Comparison of ENCODE assay signal across 11 cellular contexts in genomic region chr7:74305987-74306736, GRCh38. TPM values are rescaled to one million over a fixed set of nuclear protein-coding genes. Genes with fewer than 3 reads are reported as not detected.
A peak's percentile ranks its signal among the peaks of the same experiment; 100 is the strongest.
DNase-seq lines count a peak whose midpoint lies in the region; ATAC-seq, FAIRE-seq and TF ChIP-seq lines count a peak whose summit lies in the region.
"Had no signal": no experiment of that assay in that cellular context is flagged by ENCODE, and none has a peak within 500 bp of the region (broad histone marks: within the 10 kb centered on the region; RNA-seq: fewer than 3 reads in every experiment).

No MANE protein-coding gene starts in this region.

- intact Hi-C loops in body of pancreas (cut with DNase I) = no loop called here
- intact Hi-C loops in naive thymus-derived CD4-positive, alpha-beta T cell (cut with micrococcal nuclease) = loop anchor here in 1 of 2 donors (10.0 kb wide), 1 partner anchor 49 kb away; no protein-coding TSS in a partner anchor

- H3K27me3 ChIP-seq in HUES64 (ENCODE audit: insufficient read depth, low read length) (no peaks in the 10 kb centered on the region), body of pancreas (no peaks in the 10 kb centered on the region)
- no peaks in the 10 kb centered on the region for H3K27me3 ChIP-seq in naive thymus-derived CD4-positive, alpha-beta T cell (ENCODE audit: control insufficient read depth in 2 of 2, insufficient read depth in 2 of 2, low read length in 2 of 2)

- peak overlapping the region in 1 of 9 donors; percentile 31 for H3K27ac Mint-ChIP-seq in naive thymus-derived CD4-positive, alpha-beta T cell
- H3K27ac Mint-ChIP-seq: CD4-positive, CD25-positive, alpha-beta regulatory T cell had no signal

- no peak for ATAC-seq in body of pancreas
- ATAC-seq in naive thymus-derived CD4-positive, alpha-beta T cell = peak; percentile 44

- POLR2A ChIA-PET in naive thymus-derived CD4-positive, alpha-beta T cell (lab: Charles Lee) = no interaction called here

- no peak for TF ChIP-seq POLR2A in body of pancreas (IDR thresholded peaks at IDR 0.05)

- peak overlapping the region; percentile 41; the same call in 1 of the 2 replicates for H3K9ac ChIP-seq in HUES64 (ENCODE audit: low read depth, low read length)

- H3K9me3 Mint-ChIP-seq in naive thymus-derived CD4-positive, alpha-beta T cell = peaks cover 0 to 1% (median 0%) of the 10 kb centered on the region in 11 donors
- H3K9me3 Mint-ChIP-seq: CD4-positive, CD25-positive, alpha-beta regulatory T cell had no signal

- peaks cover 11 to 24% (median 15%) of the 10 kb centered on the region in 5 donors for H3K27me3 Mint-ChIP-seq in naive thymus-derived CD4-positive, alpha-beta T cell

- no peaks in the 10 kb centered on the region for H3K9me3 ChIP-seq in HUES64 (ENCODE audit: insufficient read depth, low read depth, low read length)
- H3K9me3 ChIP-seq in body of pancreas = no peaks in the 10 kb centered on the region
- H3K9me3 ChIP-seq in naive thymus-derived CD4-positive, alpha-beta T cell (ENCODE audit: control insufficient read depth in 2 of 3, low read length in 3 of 3) = no peaks in the 10 kb centered on the region

- peak overlapping the region in 9 of 10 donors; percentile 36 to 77 (median 60) for H3K4me3 Mint-ChIP-seq in naive thymus-derived CD4-positive, alpha-beta T cell

- H3K4me3 ChIP-seq in HUES64 (ENCODE audit: low read length) = no peak overlapping the region
- H3K4me3 ChIP-seq in body of pancreas = no peak overlapping the region
- no peak overlapping the region for H3K4me3 ChIP-seq in naive thymus-derived CD4-positive, alpha-beta T cell (ENCODE audit: low read length)

- DNase-seq in Ammon's horn (ENCODE audit: low spot score) (peak; percentile 80), body of pancreas (no peak), GM19239 (ENCODE audit: insufficient read length, low spot score) (no peak), DMS79 (lab: John Stamatoyannopoulos, UW) (no peak), NCI-H1105 (lab: John Stamatoyannopoulos, UW) (no peak)
- no peak for DNase-seq in naive thymus-derived CD4-positive, alpha-beta T cell
- DNase-seq in stimulated activated CD4-positive, alpha-beta T cell treated with anti-CD3 and anti-CD28 coated beads, Interleukin-12 subunit alpha, Interleukin-12 subunit beta, amount 100 ng/mL, for 4 hours = no peak
- DNase-seq: CD4-positive, CD25-positive, alpha-beta regulatory T cell; GOT3 had no signal

- CTCF ChIA-PET in naive thymus-derived CD4-positive, alpha-beta T cell (lab: Charles Lee) = interaction anchor here (1.0 kb wide), 1 partner anchor 100 kb away, joined by 4 read pairs; no protein-coding TSS in a partner anchor

- H3K36me3 ChIP-seq in HUES64 (ENCODE audit: insufficient read depth, low read length) (no peaks in the 10 kb centered on the region), body of pancreas (replicated peaks in 1 of 2; ENCODE audit: insufficient read depth in 1 of 2, low read depth in 2 of 2) (no peaks in the 10 kb centered on the region)
- H3K36me3 ChIP-seq in naive thymus-derived CD4-positive, alpha-beta T cell (ENCODE audit: control insufficient read depth in 2 of 3, insufficient read depth in 3 of 3, low read length in 3 of 3) = no peaks in the 10 kb centered on the region

- H3K4me1 ChIP-seq in HUES64 (ENCODE audit: insufficient read depth, low read length) (peaks cover 6% of the 10 kb centered on the region; the same call in 1 of the 2 replicates), body of pancreas (peaks cover 32% of the 10 kb centered on the region)
- H3K4me1 ChIP-seq in naive thymus-derived CD4-positive, alpha-beta T cell (ENCODE audit: control insufficient read depth in 2 of 2, insufficient read depth in 2 of 2, low read length in 2 of 2) = peaks cover 3 to 13% of the 10 kb centered on the region in 2 donors

- no peak for FAIRE-seq in GM19239 (lab: Jason Lieb, UNC)
- FAIRE-seq: TTC549 had no signal

- TF ChIP-seq CTCF in body of pancreas (IDR thresholded peaks at IDR 0.05) = no peak

- WGBS in HUES64 = 92% methylated on average over 28 of the region's 28 CpGs
- WGBS in body of pancreas, 2 donors = 64 to 78% methylated on average over 8 to 28 of the region's 28 CpGs

- H3K27ac ChIP-seq in HUES64 (ENCODE audit: low read depth, low read length) (no peak overlapping the region), body of pancreas (peak overlapping the region in 3 of 4 donors; percentile 66 to 78 (median 73))
- H3K27ac ChIP-seq in naive thymus-derived CD4-positive, alpha-beta T cell (ENCODE audit: low read depth, low read length) = no peak overlapping the region

- peaks cover 0 to under 1% (median 0%) of the 10 kb centered on the region in 5 donors for H3K36me3 Mint-ChIP-seq in naive thymus-derived CD4-positive, alpha-beta T cell
- H3K36me3 Mint-ChIP-seq: CD4-positive, CD25-positive, alpha-beta regulatory T cell had no signal

- H3K4me1 Mint-ChIP-seq in naive thymus-derived CD4-positive, alpha-beta T cell = peaks cover 6 to 11% (median 8%) of the 10 kb centered on the region in 7 donors

RNA-seq across cellular contexts. Expression of gene CLIP2, which starts 17.0 kb away (rescaled TPM):
- polyA plus RNA-seq in HUES64 (2013, experiment 1 of 2) = 12.0 TPM
- polyA plus RNA-seq in HUES64 (2013, experiment 2 of 2) = 18.1 TPM
- total RNA-seq in body of pancreas = 100 to 1,000 TPM in 1 of 2 donors, 10 to 100 TPM in 1; 31.6 to 120 TPM
- 10 to 100 TPM in 1 of 5 experiments, 1 to 10 TPM in 4; 1.1 to 11.4 (median 3.1) TPM for total RNA-seq in naive thymus-derived CD4-positive, alpha-beta T cell
- under 1 TPM; 0.02 to 0.61 TPM for polyA plus RNA-seq in naive thymus-derived CD4-positive, alpha-beta T cell

RNA-seq across cellular contexts. Expression of gene RFC2, which starts 52.0 kb away (rescaled TPM):
- 73.7 TPM for polyA plus RNA-seq in HUES64 (2013, experiment 1 of 2)
- polyA plus RNA-seq in HUES64 (2013, experiment 2 of 2) = 63.0 TPM
- 10 to 100 TPM in 1 of 2 donors, 1 to 10 TPM in 1; 7.9 to 10.1 TPM for total RNA-seq in body of pancreas
- total RNA-seq in naive thymus-derived CD4-positive, alpha-beta T cell = 10 to 100 TPM; 12.0 to 51.7 (median 15.2) TPM
- polyA plus RNA-seq in naive thymus-derived CD4-positive, alpha-beta T cell = 10 to 100 TPM; 21.4 to 23.7 TPM

Comparison
In these comparisons a context has a peak if more than half of its experiments do, and no peak if none do; other contexts are left out.
1. H3K27ac ChIP-seq: peak in body of pancreas (3 of 4); none in HUES64 (single experiment) and naive thymus-derived CD4-positive, alpha-beta T cell (single experiment).